Comparison of ENCODE assay signal across 21 cellular contexts in genomic region chr10:93333278-93333978, GRCh38.
DNase-seq lines count a peak whose midpoint lies in the region; ATAC-seq, FAIRE-seq and TF ChIP-seq lines count a peak whose summit lies in the region.
"Had no signal": no experiment of that assay in that cellular context is flagged by ENCODE, and none has a peak within 500 bp of the region (broad histone marks: within the 10 kb centered on the region; RNA-seq: fewer than 3 reads in every experiment).

No MANE protein-coding gene starts in this region.

- intact Hi-C loops in PC-3 (cut with micrococcal nuclease) (no loop called here), endothelial cell of umbilical vein (cut with micrococcal nuclease) (no loop called here)

- peak overlapping the region; percentile 52; the same call in 1 of the 2 replicates for H3K4me2 ChIP-seq in PC-3 (ENCODE audit: low read length)
- no peak overlapping the region for H3K4me2 ChIP-seq in endothelial cell of umbilical vein (ENCODE audit: insufficient read depth, low read length)
- H3K4me2 ChIP-seq: A549 had no signal

- POLR2A ChIA-PET in PC-3 (lab: Charles Lee; ENCODE audit: unreplicated experiment) = no interaction called here
- POLR2A ChIA-PET in endothelial cell of umbilical vein (lab: Charles Lee) = no interaction called here

- H3K36me3 Mint-ChIP-seq in type B pancreatic cell = no peaks in the 10 kb centered on the region
- H3K36me3 Mint-ChIP-seq: natural killer cell had no signal

- CTCF ChIA-PET in PC-3 (lab: Charles Lee) = no interaction called here
- CTCF ChIA-PET in endothelial cell of umbilical vein (lab: Charles Lee) = interaction anchor here (1.2 kb wide), 1 partner anchor 19 kb away, joined by 4 read pairs; no protein-coding TSS in a partner anchor

- DNase-seq in NCI-H345 (lab: John Stamatoyannopoulos, UW) = peak; percentile 0
- no peak for DNase-seq in NCI-H345 treated with DMSO at 0.1 percent for 48 hours (lab: John Stamatoyannopoulos, UW; ENCODE audit: unreplicated experiment)
- peak; percentile 62 for DNase-seq in PC-3
- DNase-seq in endothelial cell of umbilical vein (ENCODE audit: low read depth, low spot score) = no peak
- DNase-seq in type B pancreatic cell (ENCODE audit: extremely low spot score, unreplicated experiment) = no peak
- DNase-seq in stimulated activated CD8-positive, alpha-beta memory T cell treated with anti-CD3 and anti-CD28 coated beads, Interleukin-4, amount 100 ng/mL, for 48 hours = no peak
- DNase-seq: activated CD8-positive, alpha-beta memory T cell treated with anti-CD3 and anti-CD28 coated beads for 24 hours; adrenal gland; DND-41; Kasumi-1; natural killer cell; NCI-H1105 treated with DMSO at 0.1 percent for 48 hours; NCI-H526 treated with DMSO at 0.1 percent for 48 hours had no signal

- no peaks in the 10 kb centered on the region for H3K79me2 ChIP-seq in PC-3 (ENCODE audit: low read length)
- H3K79me2 ChIP-seq in endothelial cell of umbilical vein (ENCODE audit: control insufficient read depth, insufficient read depth, low read length) = no peaks in the 10 kb centered on the region

- H3K4me1 Mint-ChIP-seq in type B pancreatic cell (ENCODE audit: unreplicated experiment) = no peaks in the 10 kb centered on the region
- H3K4me1 Mint-ChIP-seq: natural killer cell had no signal

- H3K9ac ChIP-seq in PC-3 (ENCODE audit: low read length) (peak overlapping the region; percentile 83), endothelial cell of umbilical vein (replicated peaks; ENCODE audit: extremely low read depth, insufficient read depth, low read length) (no peak overlapping the region)

- BruUV-seq in PC-3 (replicated peaks; lab: Mats Ljungman, UMichigan) (no TSS peak), endothelial cell of umbilical vein (replicated peaks; lab: Mats Ljungman, UMichigan) (no TSS peak)

- H4K20me1 ChIP-seq in PC-3 (ENCODE audit: low read length) = no peaks in the 10 kb centered on the region
- H4K20me1 ChIP-seq in endothelial cell of umbilical vein (replicated peaks; ENCODE audit: control insufficient read depth, extremely low read depth, insufficient read depth, low read length) = no peaks in the 10 kb centered on the region

- peak; percentile 43 for FAIRE-seq in endothelial cell of umbilical vein (lab: Jason Lieb, UNC)
- FAIRE-seq: A549, endometrium had no signal

- H3K27me3 ChIP-seq in PC-3 (ENCODE audit: low read length) = no peaks in the 10 kb centered on the region
- no peaks in the 10 kb centered on the region for H3K27me3 ChIP-seq in endothelial cell of umbilical vein (ENCODE audit: control insufficient read depth in 2 of 2, insufficient read depth in 2 of 2, low read length in 2 of 2)
- H3K27me3 ChIP-seq: adrenal gland had no signal

- peak overlapping the region; percentile 69 for H3K27ac Mint-ChIP-seq in type B pancreatic cell
- H3K27ac Mint-ChIP-seq: natural killer cell; stimulated activated naive CD8-positive, alpha-beta T cell treated with anti-CD3 and anti-CD28 coated beads, Interleukin-15, Interleukin-2, amounts not matched to agents 100 ng/mL and 50 ng/mL, for 24 hours; T-helper 1 cell treated with Interleukin-12 subunit alpha and Interleukin-12 subunit beta and Interleukin-4 antibody, amounts not matched to agents 30 μg/mL and 1 μg/mL, for 36 hours had no signal

- no peak for TF ChIP-seq CTCF in PC-3 (conservative IDR thresholded peaks at IDR 0.05; ENCODE audit: low read depth, low read length)
- no peak for TF ChIP-seq CTCF in endothelial cell of umbilical vein (IDR thresholded peaks at IDR 0.05; ENCODE audit: extremely low read depth in 1 of 2, insufficient read depth in 1 of 2, low read depth in 1 of 2, low read length in 2 of 2)
- no peak for TF ChIP-seq CTCF in type B pancreatic cell (conservative IDR thresholded peaks at IDR 0.05)

- no peaks in the 10 kb centered on the region for H3K27me3 Mint-ChIP-seq in type B pancreatic cell
- H3K27me3 Mint-ChIP-seq: stimulated activated naive CD8-positive, alpha-beta T cell treated with anti-CD3 and anti-CD28 coated beads, Interleukin-15, Interleukin-2, amounts not matched to agents 100 ng/mL and 50 ng/mL, for 24 hours had no signal

- H2AFZ ChIP-seq in PC-3 (ENCODE audit: low read length) (no peak overlapping the region), endothelial cell of umbilical vein (ENCODE audit: low read depth, low read length) (no peak overlapping the region)

- no peaks in the 10 kb centered on the region for H3K9me3 Mint-ChIP-seq in type B pancreatic cell
- H3K9me3 Mint-ChIP-seq: natural killer cell; stimulated activated naive CD8-positive, alpha-beta T cell treated with anti-CD3 and anti-CD28 coated beads, Interleukin-15, Interleukin-2, amounts not matched to agents 100 ng/mL and 50 ng/mL, for 24 hours; T-helper 1 cell treated with Interleukin-12 subunit alpha and Interleukin-12 subunit beta and Interleukin-4 antibody, amounts not matched to agents 30 μg/mL and 1 μg/mL, for 36 hours had no signal

- H3F3A ChIP-seq in PC-3 (ENCODE audit: low read length, unreplicated experiment) = peaks cover 6% of the 10 kb centered on the region

- H3K4me1 ChIP-seq in PC-3 (ENCODE audit: insufficient read depth, low read length) (peaks cover 34% of the 10 kb centered on the region), endothelial cell of umbilical vein (ENCODE audit: control insufficient read depth, extremely low read depth, insufficient read depth, low read length) (no peaks in the 10 kb centered on the region)
- H3K4me1 ChIP-seq: A549, adrenal gland, prostate gland had no signal

- ATAC-seq in PC-3 (no peak), GM18511 (IDR thresholded peaks at IDR 0.05; ENCODE audit: unreplicated experiment) (no peak), HG02970 (IDR thresholded peaks at IDR 0.05; ENCODE audit: low FRiP score, unreplicated experiment) (no peak)
- ATAC-seq: A549, natural killer cell had no signal

- H3K36me3 ChIP-seq in PC-3 (ENCODE audit: low read depth, low read length) (peaks cover 77% of the 10 kb centered on the region), endothelial cell of umbilical vein (ENCODE audit: control insufficient read depth in 2 of 2, extremely low read depth in 1 of 2, insufficient read depth in 2 of 2, low read length in 2 of 2) (peaks cover 41 to 61% of the 10 kb centered on the region in 2 experiments)

- dilution Hi-C loops in endothelial cell of umbilical vein (cut with MboI; ENCODE audit: extremely low pct_ligation_motif_present, low sequenced_read_pairs) = no loop called here

- no peak for TF ChIP-seq POLR2A in endothelial cell of umbilical vein (IDR thresholded peaks at IDR 0.05; ENCODE audit: low read depth, low read length)

- H3K4me3 ChIP-seq in PC-3 (ENCODE audit: low read length) = no peak overlapping the region
- H3K4me3 ChIP-seq in endothelial cell of umbilical vein (replicated peaks in 1 of 3; ENCODE audit: insufficient read depth in 1 of 3, low read depth in 1 of 3, low read length in 3 of 3) = no peak overlapping the region
- H3K4me3 ChIP-seq: A549, adrenal gland, prostate gland had no signal

- no peaks in the 10 kb centered on the region for H3K9me1 ChIP-seq in endothelial cell of umbilical vein (replicated peaks; ENCODE audit: control insufficient read depth, extremely low read depth, insufficient read depth, low read length)

- H3K4me3 Mint-ChIP-seq in type B pancreatic cell = peak overlapping the region; percentile 7
- H3K4me3 Mint-ChIP-seq: natural killer cell; stimulated activated naive CD8-positive, alpha-beta T cell treated with anti-CD3 and anti-CD28 coated beads, Interleukin-15, Interleukin-2, amounts not matched to agents 100 ng/mL and 50 ng/mL, for 24 hours; T-helper 1 cell treated with Interleukin-12 subunit alpha and Interleukin-12 subunit beta and Interleukin-4 antibody, amounts not matched to agents 30 μg/mL and 1 μg/mL, for 36 hours had no signal

- H3K9me3 ChIP-seq in PC-3 (ENCODE audit: low read length) (no peaks in the 10 kb centered on the region), endothelial cell of umbilical vein (replicated peaks; ENCODE audit: control insufficient read depth, insufficient read depth, low read length) (no peaks in the 10 kb centered on the region)
- H3K9me3 ChIP-seq: A549, adrenal gland, prostate gland had no signal

- H3K9me2 ChIP-seq in PC-3 (replicated peaks; ENCODE audit: low read length) = no peaks in the 10 kb centered on the region

- H3K27ac ChIP-seq in PC-3 (ENCODE audit: low read length) = peak overlapping the region; percentile 98
- H3K27ac ChIP-seq in endothelial cell of umbilical vein (ENCODE audit: insufficient read depth, low read depth, low read length) = no peak overlapping the region
- H3K27ac ChIP-seq: A549, adrenal gland, C4-2B, prostate gland had no signal

TF ChIP-seq in endothelial cell of umbilical vein, 7 proteins besides CTCF, POLR2A, EP300 and RAD21:
- TF ChIP-seq GATA2 (IDR thresholded peaks at IDR 0.05; ENCODE audit: insufficient read depth, insufficient read length, low read depth, low read length) (no peak), MYC (IDR thresholded peaks at IDR 0.05; ENCODE audit: low read depth, low read length) (no peak), JUN (IDR thresholded peaks at IDR 0.05; ENCODE audit: borderline replicate concordance, insufficient read depth, insufficient read length, low read depth) (no peak), MAX (IDR thresholded peaks at IDR 0.05; ENCODE audit: insufficient read depth, insufficient read length) (no peak), POLR2AphosphoS5 (IDR thresholded peaks at IDR 0.05; ENCODE audit: insufficient read depth, low read depth, low read length) (no peak), EZH2 (IDR thresholded peaks at IDR 0.05; ENCODE audit: borderline replicate concordance, low read depth, low read length, severe bottlenecking) (no peak), FOS (IDR thresholded peaks at IDR 0.05; ENCODE audit: borderline replicate concordance, insufficient read depth, low read length) (no peak)
TF ChIP-seq in endothelial cell of umbilical vein: peak in this region for 0.

Comparison
In these comparisons a context has a peak if more than half of its experiments do, and no peak if none do; other contexts are left out.
1. DNase-seq: peak in NCI-H345 (single experiment) and PC-3 (single experiment); none in NCI-H345 treated with DMSO at 0.1 percent for 48 hours (single experiment), endothelial cell of umbilical vein (single experiment), type B pancreatic cell (single experiment) and stimulated activated CD8-positive, alpha-beta memory T cell treated with anti-CD3 and anti-CD28 coated beads, Interleukin-4, amount 100 ng/mL, for 48 hours (single experiment).